1 cellular context compared by ENCODE assay signal in genomic region chr12:24767016-24767415, GRCh38.
TF ChIP-seq lines count a peak whose summit lies in the region.

No MANE protein-coding gene starts in this region.

TF ChIP-seq in HepG2, 621 proteins besides CTCF, POLR2A, EP300 and RAD21:
- no peak for TF ChIP-seq POLR2AphosphoS2 (IDR thresholded peaks at IDR 0.05; ENCODE audit: low read depth, low read length)
- no peak for TF ChIP-seq PRPF4 (IDR thresholded peaks at IDR 0.05; ENCODE audit: low read depth, low read length, poor library complexity, severe bottlenecking)
- TF ChIP-seq THAP8 (CRISPR knock-in tag; IDR thresholded peaks at IDR 0.05; ENCODE audit: borderline replicate concordance), result no peak
- TF ChIP-seq ISX (CRISPR knock-in tag; conservative IDR thresholded peaks at IDR 0.05), result no peak
- TF ChIP-seq ZNF335 (CRISPR knock-in tag; IDR thresholded peaks at IDR 0.05), result no peak
- no peak for TF ChIP-seq SYNCRIP (IDR thresholded peaks at IDR 0.05; ENCODE audit: insufficient read depth, low read depth, low read length)
- TF ChIP-seq HOXA7 (CRISPR knock-in tag; IDR thresholded peaks at IDR 0.05), result no peak
- no peak for TF ChIP-seq ZNF773 (CRISPR knock-in tag; IDR thresholded peaks at IDR 0.05; ENCODE audit: borderline replicate concordance)
- no peak for TF ChIP-seq YEATS2 (CRISPR knock-in tag; IDR thresholded peaks at IDR 0.05; ENCODE audit: borderline replicate concordance)
- no peak for TF ChIP-seq ZHX1 (CRISPR knock-in tag; IDR thresholded peaks at IDR 0.05; ENCODE audit: low read depth)
- no peak for TF ChIP-seq CENPBD1 (CRISPR knock-in tag; IDR thresholded peaks at IDR 0.05; ENCODE audit: borderline replicate concordance, low read depth)
- TF ChIP-seq RFXAP (CRISPR knock-in tag; IDR thresholded peaks at IDR 0.05; ENCODE audit: borderline replicate concordance), result no peak
- no peak for TF ChIP-seq ZNF577 (CRISPR knock-in tag; IDR thresholded peaks at IDR 0.05; ENCODE audit: borderline replicate concordance, low read depth)
- TF ChIP-seq ZBTB8A (CRISPR knock-in tag; IDR thresholded peaks at IDR 0.05; ENCODE audit: borderline replicate concordance, low read depth), result no peak
- TF ChIP-seq STAT5B (CRISPR knock-in tag; IDR thresholded peaks at IDR 0.05), result no peak
- TF ChIP-seq ZBTB10 (CRISPR knock-in tag; IDR thresholded peaks at IDR 0.05; ENCODE audit: borderline replicate concordance), result no peak
- no peak for TF ChIP-seq HMGXB3 (CRISPR knock-in tag; IDR thresholded peaks at IDR 0.05; ENCODE audit: borderline replicate concordance)
- TF ChIP-seq ZNF709 (CRISPR knock-in tag; IDR thresholded peaks at IDR 0.05), result no peak
- no peak for TF ChIP-seq MIER3 (CRISPR knock-in tag; IDR thresholded peaks at IDR 0.05; ENCODE audit: borderline replicate concordance)
TF ChIP-seq in HepG2: peak in this region for 0.
